1 cellular context compared by ENCODE assay signal in the genomic region with DNA sequence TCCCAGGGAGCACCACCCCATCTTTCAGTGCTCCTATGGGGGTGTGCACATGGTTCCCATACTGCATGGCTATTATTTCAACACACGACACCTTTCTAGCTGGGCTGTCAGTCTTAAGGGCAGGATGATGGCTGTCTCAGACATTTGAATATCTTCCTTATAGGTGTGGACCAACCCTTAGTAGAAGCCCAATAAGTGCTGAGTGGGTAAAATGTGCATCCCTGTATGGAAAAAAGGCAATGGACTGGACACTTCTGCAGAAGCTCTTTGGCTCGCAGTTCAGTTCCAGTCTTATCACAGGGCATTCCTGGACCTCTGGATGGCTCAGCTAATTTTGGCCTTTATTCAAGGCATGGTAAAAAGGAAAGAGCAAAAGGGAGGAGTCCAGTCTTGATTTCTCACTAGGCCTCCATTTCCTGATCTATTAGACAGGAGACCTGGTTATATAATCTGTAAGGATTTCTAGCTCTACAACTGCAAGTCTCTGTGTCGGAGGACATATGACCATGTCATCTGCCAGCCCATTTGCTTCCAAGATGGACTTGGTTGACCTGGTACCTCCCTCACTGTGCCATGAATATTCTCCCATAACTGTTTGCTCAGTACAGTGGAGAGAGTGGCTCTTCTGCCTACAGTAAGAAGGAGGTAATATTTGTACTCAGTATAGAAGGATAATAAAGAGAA.
TF ChIP-seq lines count a peak whose summit lies in the region.

No MANE protein-coding gene starts in this region.

TF ChIP-seq in K562, 482 proteins besides CTCF, POLR2A, EP300 and RAD21 (continued from another document):
- TF ChIP-seq, protein P1, sequence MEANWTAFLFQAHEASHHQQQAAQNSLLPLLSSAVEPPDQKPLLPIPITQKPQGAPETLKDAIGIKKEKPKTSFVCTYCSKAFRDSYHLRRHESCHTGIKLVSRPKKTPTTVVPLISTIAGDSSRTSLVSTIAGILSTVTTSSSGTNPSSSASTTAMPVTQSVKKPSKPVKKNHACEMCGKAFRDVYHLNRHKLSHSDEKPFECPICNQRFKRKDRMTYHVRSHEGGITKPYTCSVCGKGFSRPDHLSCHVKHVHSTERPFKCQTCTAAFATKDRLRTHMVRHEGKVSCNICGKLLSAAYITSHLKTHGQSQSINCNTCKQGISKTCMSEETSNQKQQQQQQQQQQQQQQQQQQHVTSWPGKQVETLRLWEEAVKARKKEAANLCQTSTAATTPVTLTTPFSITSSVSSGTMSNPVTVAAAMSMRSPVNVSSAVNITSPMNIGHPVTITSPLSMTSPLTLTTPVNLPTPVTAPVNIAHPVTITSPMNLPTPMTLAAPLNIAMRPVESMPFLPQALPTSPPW (CRISPR knock-in tag; IDR thresholded peaks at IDR 0.05): no peak
- no peak for TF ChIP-seq POLR2G (IDR thresholded peaks at IDR 0.05; ENCODE audit: low read depth, low read length)
- TF ChIP-seq ATF2 (CRISPR knock-in tag; IDR thresholded peaks at IDR 0.05): no peak
- TF ChIP-seq ZNF316 (IDR thresholded peaks at IDR 0.05): peak; percentile 82
- peak; percentile 56 for TF ChIP-seq MAFK (IDR thresholded peaks at IDR 0.05; ENCODE audit: low read length)
- TF ChIP-seq GABPA (tag; conservative IDR thresholded peaks at IDR 0.05; ENCODE audit: low read depth): no peak
- TF ChIP-seq ZNF589 (CRISPR knock-in tag; IDR thresholded peaks at IDR 0.05; ENCODE audit: low read depth): no peak
- TF ChIP-seq MBD2 (IDR thresholded peaks at IDR 0.05; ENCODE audit: borderline replicate concordance, low read depth): no peak
- TF ChIP-seq, protein P2, sequence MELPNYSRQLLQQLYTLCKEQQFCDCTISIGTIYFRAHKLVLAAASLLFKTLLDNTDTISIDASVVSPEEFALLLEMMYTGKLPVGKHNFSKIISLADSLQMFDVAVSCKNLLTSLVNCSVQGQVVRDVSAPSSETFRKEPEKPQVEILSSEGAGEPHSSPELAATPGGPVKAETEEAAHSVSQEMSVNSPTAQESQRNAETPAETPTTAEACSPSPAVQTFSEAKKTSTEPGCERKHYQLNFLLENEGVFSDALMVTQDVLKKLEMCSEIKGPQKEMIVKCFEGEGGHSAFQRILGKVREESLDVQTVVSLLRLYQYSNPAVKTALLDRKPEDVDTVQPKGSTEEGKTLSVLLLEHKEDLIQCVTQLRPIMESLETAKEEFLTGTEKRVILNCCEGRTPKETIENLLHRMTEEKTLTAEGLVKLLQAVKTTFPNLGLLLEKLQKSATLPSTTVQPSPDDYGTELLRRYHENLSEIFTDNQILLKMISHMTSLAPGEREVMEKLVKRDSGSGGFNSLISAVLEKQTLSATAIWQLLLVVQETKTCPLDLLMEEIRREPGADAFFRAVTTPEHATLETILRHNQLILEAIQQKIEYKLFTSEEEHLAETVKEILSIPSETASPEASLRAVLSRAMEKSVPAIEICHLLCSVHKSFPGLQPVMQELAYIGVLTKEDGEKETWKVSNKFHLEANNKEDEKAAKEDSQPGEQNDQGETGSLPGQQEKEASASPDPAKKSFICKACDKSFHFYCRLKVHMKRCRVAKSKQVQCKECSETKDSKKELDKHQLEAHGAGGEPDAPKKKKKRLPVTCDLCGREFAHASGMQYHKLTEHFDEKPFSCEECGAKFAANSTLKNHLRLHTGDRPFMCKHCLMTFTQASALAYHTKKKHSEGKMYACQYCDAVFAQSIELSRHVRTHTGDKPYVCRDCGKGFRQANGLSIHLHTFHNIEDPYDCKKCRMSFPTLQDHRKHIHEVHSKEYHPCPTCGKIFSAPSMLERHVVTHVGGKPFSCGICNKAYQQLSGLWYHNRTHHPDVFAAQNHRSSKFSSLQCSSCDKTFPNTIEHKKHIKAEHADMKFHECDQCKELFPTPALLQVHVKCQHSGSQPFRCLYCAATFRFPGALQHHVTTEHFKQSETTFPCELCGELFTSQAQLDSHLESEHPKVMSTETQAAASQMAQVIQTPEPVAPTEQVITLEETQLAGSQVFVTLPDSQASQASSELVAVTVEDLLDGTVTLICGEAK (IDR thresholded peaks at IDR 0.05): no peak
- TF ChIP-seq, protein P2 (CRISPR knock-in tag; IDR thresholded peaks at IDR 0.05): no peak
- TF ChIP-seq SRF (CRISPR knock-in tag; IDR thresholded peaks at IDR 0.05): no peak
- peak; percentile 40; the same call in 1 of the 2 replicates for TF ChIP-seq MAFF (IDR thresholded peaks at IDR 0.05; ENCODE audit: low read length)
